1 cellular context compared by ENCODE assay signal in genomic region chr6:79313254-79313653, GRCh38.
TF ChIP-seq lines count a peak whose summit lies in the region.

No MANE protein-coding gene starts in this region.

TF ChIP-seq in SK-N-SH, 30 proteins besides CTCF, POLR2A, EP300 and RAD21 (continued from another document):
- TF ChIP-seq REST (IDR thresholded peaks at IDR 0.05; ENCODE audit: low read depth, low read length) (no peak), USF1 (IDR thresholded peaks at IDR 0.05; ENCODE audit: borderline replicate concordance, low read depth) (no peak), GABPA (IDR thresholded peaks at IDR 0.05; ENCODE audit: low read depth) (no peak), RXRA (IDR thresholded peaks at IDR 0.05; ENCODE audit: borderline replicate concordance, low read depth) (no peak), EZH2phosphoT487 (IDR thresholded peaks at IDR 0.05; ENCODE audit: borderline replicate concordance, low read depth) (no peak)
TF ChIP-seq in SK-N-SH: peak in this region for 0.
